Comparison of ENCODE assay signal across 20 cellular contexts in genomic region chr15:39394534-39394933, GRCh38.
"Had no signal": no experiment of that assay in that cellular context is flagged by ENCODE, and none has a peak within 500 bp of the region (broad histone marks: within the 10 kb centered on the region; RNA-seq: fewer than 3 reads in every experiment).

No MANE protein-coding gene starts in this region.

- H3K4me1 ChIP-seq: ascending aorta had no signal

- H3K9me3 Mint-ChIP-seq: activated CD4-positive, alpha-beta memory T cell treated with anti-CD3 and anti-CD28 coated beads for 36 hours; activated CD4-positive, alpha-beta T cell treated with anti-CD3 and anti-CD28 coated beads, Interleukin-2, amount 10 ng/mL, durations not matched to agents 7 days and 5 days; activated naive CD4-positive, alpha-beta T cell treated with anti-CD3 and anti-CD28 coated beads, Interleukin-2, amount 50 U/mL, for 72 hours; activated naive CD8-positive, alpha-beta T cell treated with anti-CD3 and anti-CD28 coated beads, Interleukin-2, amount 50 U/mL, for 24 hours; activated T-cell treated with anti-CD3 and anti-CD28 coated beads, Interleukin-2, amount 50 U/mL, for 4 hours; central memory CD8-positive, alpha-beta T cell; T-helper 1 cell treated with Interleukin-12 subunit alpha and Interleukin-12 subunit beta and Interleukin-4 antibody, amounts not matched to agents 30 μg/mL and 1 μg/mL, for 36 hours had no signal

- H3K4me3 Mint-ChIP-seq: activated CD4-positive, alpha-beta memory T cell treated with anti-CD3 and anti-CD28 coated beads for 36 hours; activated CD4-positive, alpha-beta T cell treated with anti-CD3 and anti-CD28 coated beads, Interleukin-2, amount 10 ng/mL, durations not matched to agents 7 days and 5 days; activated naive CD8-positive, alpha-beta T cell treated with anti-CD3 and anti-CD28 coated beads, Interleukin-2, amount 50 U/mL, for 24 hours; activated T-cell treated with anti-CD3 and anti-CD28 coated beads, Interleukin-2, amount 50 U/mL, for 4 hours; central memory CD8-positive, alpha-beta T cell; T-helper 1 cell treated with Interleukin-12 subunit alpha and Interleukin-12 subunit beta and Interleukin-4 antibody, amounts not matched to agents 30 μg/mL and 1 μg/mL, for 36 hours had no signal

- H3K27ac ChIP-seq: ascending aorta, body of pancreas had no signal

- H3K9me3 ChIP-seq: ascending aorta, body of pancreas had no signal

- H3K27ac Mint-ChIP-seq: activated CD4-positive, alpha-beta memory T cell treated with anti-CD3 and anti-CD28 coated beads for 36 hours; activated CD4-positive, alpha-beta T cell treated with anti-CD3 and anti-CD28 coated beads, Interleukin-2, amount 10 ng/mL, durations not matched to agents 7 days and 5 days; activated naive CD4-positive, alpha-beta T cell treated with anti-CD3 and anti-CD28 coated beads, Interleukin-2, amount 50 U/mL, for 72 hours; activated naive CD8-positive, alpha-beta T cell treated with anti-CD3 and anti-CD28 coated beads, Interleukin-2, amount 50 U/mL, for 24 hours; T-helper 1 cell treated with Interleukin-12 subunit alpha and Interleukin-12 subunit beta and Interleukin-4 antibody, amounts not matched to agents 30 μg/mL and 1 μg/mL, for 36 hours had no signal

- H3K36me3 ChIP-seq: ascending aorta had no signal

- ATAC-seq: activated naive CD4-positive, alpha-beta T cell treated with anti-CD3 and anti-CD28 coated beads, Interleukin-2, amount 50 U/mL, for 72 hours; activated naive CD8-positive, alpha-beta T cell treated with anti-CD3 and anti-CD28 coated beads, Interleukin-2, amount 50 U/mL, for 24 hours; activated T-cell treated with anti-CD3 and anti-CD28 coated beads, Interleukin-2, amount 50 U/mL, for 4 hours; body of pancreas had no signal

- H3K27me3 ChIP-seq: ascending aorta, body of pancreas had no signal

- H3K4me3 ChIP-seq: ascending aorta, body of pancreas had no signal

- H3K36me3 Mint-ChIP-seq: activated CD4-positive, alpha-beta memory T cell treated with anti-CD3 and anti-CD28 coated beads for 36 hours; activated naive CD4-positive, alpha-beta T cell treated with anti-CD3 and anti-CD28 coated beads, Interleukin-2, amount 50 U/mL, for 72 hours had no signal

- DNase-seq: activated CD4-positive, alpha-beta memory T cell treated with anti-CD3 and anti-CD28 coated beads for 36 hours; activated CD4-positive, alpha-beta T cell treated with anti-CD3 and anti-CD28 coated beads, Interleukin-2, amount 10 ng/mL, durations not matched to agents 7 days and 5 days; activated CD4-positive, CD25-positive, alpha-beta regulatory T cell; activated CD8-positive, alpha-beta memory T cell treated with anti-CD3 and anti-CD28 coated beads for 24 hours; activated effector memory CD4-positive, alpha-beta T cell treated with anti-CD3 and anti-CD28 coated beads, Interleukin-2, amount 50 U/mL, for 16 hours; activated naive CD4-positive, alpha-beta T cell treated with Interleukin-2 at 50 U/mL for 16 hours; activated naive CD8-positive, alpha-beta T cell treated with anti-CD3 and anti-CD28 coated beads, Interleukin-2, amount 50 U/mL, for 24 hours; activated T-cell treated with anti-CD3 and anti-CD28 coated beads, Interleukin-2, amount 50 U/mL, for 4 hours; amniotic stem cell; body of pancreas; NCI-H1092; NCI-H1930; NCI-H2171; NCI-H226; NCI-H526 treated with DMSO at 0.1 percent for 48 hours; SHP77 treated with DMSO at 0.1 percent for 48 hours had no signal

- H3K4me1 Mint-ChIP-seq: activated CD4-positive, alpha-beta T cell treated with anti-CD3 and anti-CD28 coated beads, Interleukin-2, amount 10 ng/mL, durations not matched to agents 7 days and 5 days; activated naive CD8-positive, alpha-beta T cell treated with anti-CD3 and anti-CD28 coated beads, Interleukin-2, amount 50 U/mL, for 24 hours; central memory CD8-positive, alpha-beta T cell had no signal
